Comparison of ENCODE assay signal across 32 cellular contexts in genomic region chr12:127106723-127107122, GRCh38.
"Had no signal": no experiment of that assay in that cellular context is flagged by ENCODE, and none has a peak within 500 bp of the region (broad histone marks: within the 10 kb centered on the region; RNA-seq: fewer than 3 reads in every experiment).

No MANE protein-coding gene starts in this region.

- H3K27ac ChIP-seq: ascending aorta, VCaP had no signal

- ATAC-seq: activated CD8-positive, alpha-beta T cell treated with anti-CD3 and anti-CD28 coated beads for 36 hours; activated naive CD8-positive, alpha-beta T cell treated with anti-CD3 and anti-CD28 coated beads, Interleukin-2, amount 50 U/mL, for 24 hours; activated T-cell treated with anti-CD3 and anti-CD28 coated beads, Interleukin-2, amount 50 U/mL, for 4 hours had no signal

- H3K4me3 ChIP-seq: ascending aorta had no signal

- H3K4me3 Mint-ChIP-seq: activated B cell treated with CpG ODN at 0.5 μM for 24 hours; activated CD4-positive, alpha-beta memory T cell treated with anti-CD3 and anti-CD28 coated beads for 36 hours; activated CD4-positive, alpha-beta T cell treated with anti-CD3 and anti-CD28 coated beads, Interleukin-2, amount 10 ng/mL, durations not matched to agents 7 days and 5 days; activated CD8-positive, alpha-beta T cell treated with anti-CD3 and anti-CD28 coated beads for 36 hours; activated naive CD4-positive, alpha-beta T cell treated with anti-CD3 and anti-CD28 coated beads, Interleukin-2, amount 10 ng/mL, durations not matched to agents 7 days and 5 days; activated naive CD4-positive, alpha-beta T cell treated with anti-CD3 and anti-CD28 coated beads, Interleukin-2, amount 50 U/mL, for 24 hours; activated naive CD8-positive, alpha-beta T cell; activated naive CD8-positive, alpha-beta T cell treated with anti-CD3 and anti-CD28 coated beads, Interleukin-2, amount 10 ng/mL, durations not matched to agents 7 days and 5 days; activated naive CD8-positive, alpha-beta T cell treated with anti-CD3 and anti-CD28 coated beads, Interleukin-2, amount 50 U/mL, for 24 hours; activated T-cell treated with anti-CD3 and anti-CD28 coated beads, Interleukin-2, amount 50 U/mL, for 4 hours; brain; T-helper 1 cell treated with Interleukin-12 subunit alpha and Interleukin-12 subunit beta and Interleukin-4 antibody, amounts not matched to agents 30 μg/mL and 1 μg/mL, for 36 hours; T-helper 2 cell treated with Interferon-gamma antibody and Interleukin-4, amounts not matched to agents 5 μg/mL and 100 μg/mL, for 36 hours had no signal

- H3K36me3 ChIP-seq: ascending aorta had no signal

- DNase-seq: activated B cell treated with CpG ODN at 0.5 μM for 24 hours; activated CD4-positive, alpha-beta memory T cell treated with anti-CD3 and anti-CD28 coated beads for 36 hours; activated CD4-positive, alpha-beta T cell treated with anti-CD3 and anti-CD28 coated beads for 4 hours; activated CD4-positive, alpha-beta T cell treated with anti-CD3 and anti-CD28 coated beads, Interleukin-2, amount 10 ng/mL, durations not matched to agents 7 days and 5 days; activated CD4-positive, alpha-beta T cell treated with anti-CD3 and anti-CD28 coated beads, Interleukin-2, amount 50 U/mL, for 4 hours; activated CD4-positive, CD25-positive, alpha-beta regulatory T cell treated with anti-CD3 and anti-CD28 coated beads, Interleukin-2, amount 50 U/mL, for 72 hours; activated CD8-positive, alpha-beta memory T cell treated with anti-CD3 and anti-CD28 coated beads, Interleukin-2, amount 50 U/mL, for 4 hours; activated CD8-positive, alpha-beta T cell treated with anti-CD3 and anti-CD28 coated beads for 36 hours; activated effector memory CD4-positive, alpha-beta T cell treated with Interleukin-2 at 50 U/mL for 16 hours; activated gamma-delta T cell; activated naive CD4-positive, alpha-beta T cell treated with anti-CD3 and anti-CD28 coated beads, Interleukin-2, amount 10 ng/mL, durations not matched to agents 7 days and 5 days; activated naive CD4-positive, alpha-beta T cell treated with Interleukin-2 at 50 U/mL for 16 hours; activated naive CD8-positive, alpha-beta T cell treated with anti-CD3 and anti-CD28 coated beads, Interleukin-2, amount 10 ng/mL, durations not matched to agents 7 days and 5 days; activated naive CD8-positive, alpha-beta T cell treated with anti-CD3 and anti-CD28 coated beads, Interleukin-2, amount 50 U/mL, for 24 hours; activated T-cell treated with anti-CD3 and anti-CD28 coated beads for 4 hours; activated T-cell treated with anti-CD3 and anti-CD28 coated beads, Interleukin-2, amount 50 U/mL, for 1 hour; activated T-cell treated with anti-CD3 and anti-CD28 coated beads, Interleukin-2, amount 50 U/mL, for 4 hours; amygdala; anterior cingulate cortex; central memory CD4-positive, alpha-beta T cell; T-helper 1 cell; T-helper 2 cell; T-helper 9 cell had no signal

- H3K27me3 ChIP-seq: ascending aorta had no signal

- FAIRE-seq: TTC549 had no signal

- H3K9me3 Mint-ChIP-seq: activated B cell treated with CpG ODN at 0.5 μM for 24 hours; activated CD4-positive, alpha-beta memory T cell treated with anti-CD3 and anti-CD28 coated beads for 36 hours; activated CD4-positive, alpha-beta T cell treated with anti-CD3 and anti-CD28 coated beads, Interleukin-2, amount 10 ng/mL, durations not matched to agents 7 days and 5 days; activated CD8-positive, alpha-beta T cell treated with anti-CD3 and anti-CD28 coated beads for 36 hours; activated naive CD4-positive, alpha-beta T cell treated with anti-CD3 and anti-CD28 coated beads, Interleukin-2, amount 10 ng/mL, durations not matched to agents 7 days and 5 days; activated naive CD4-positive, alpha-beta T cell treated with anti-CD3 and anti-CD28 coated beads, Interleukin-2, amount 50 U/mL, for 24 hours; activated naive CD8-positive, alpha-beta T cell treated with anti-CD3 and anti-CD28 coated beads, Interleukin-2, amount 10 ng/mL, durations not matched to agents 7 days and 5 days; activated naive CD8-positive, alpha-beta T cell treated with anti-CD3 and anti-CD28 coated beads, Interleukin-2, amount 50 U/mL, for 24 hours; activated T-cell treated with anti-CD3 and anti-CD28 coated beads, Interleukin-2, amount 50 U/mL, for 4 hours; activated T-helper 2 cell treated with anti-CD3 and anti-CD28 coated beads, Interferon-gamma antibody, Interleukin-2, Interleukin-4, amounts not matched to agents 10 μg/mL and 5 μg/mL and 100 μg/mL, durations not matched to agents 14 hours and 24 hours and 36 hours; T-helper 1 cell treated with Interleukin-12 subunit alpha and Interleukin-12 subunit beta and Interleukin-4 antibody, amounts not matched to agents 30 μg/mL and 1 μg/mL, for 36 hours; T-helper 2 cell treated with Interferon-gamma antibody and Interleukin-4, amounts not matched to agents 5 μg/mL and 100 μg/mL, for 36 hours had no signal

- H3K9me3 ChIP-seq: ascending aorta had no signal

- H3K4me1 ChIP-seq: ascending aorta had no signal

- H3K36me3 Mint-ChIP-seq: activated CD4-positive, alpha-beta memory T cell treated with anti-CD3 and anti-CD28 coated beads for 36 hours; activated naive CD4-positive, alpha-beta T cell treated with anti-CD3 and anti-CD28 coated beads, Interleukin-2, amount 10 ng/mL, durations not matched to agents 7 days and 5 days; activated naive CD4-positive, alpha-beta T cell treated with anti-CD3 and anti-CD28 coated beads, Interleukin-2, amount 50 U/mL, for 24 hours; activated naive CD8-positive, alpha-beta T cell; activated naive CD8-positive, alpha-beta T cell treated with anti-CD3 and anti-CD28 coated beads, Interleukin-2, amount 10 ng/mL, durations not matched to agents 7 days and 5 days; brain had no signal

- H3K27me3 Mint-ChIP-seq: activated B cell treated with CpG ODN at 0.5 μM for 24 hours had no signal

- H3K27ac Mint-ChIP-seq: activated B cell treated with CpG ODN at 0.5 μM for 24 hours; activated CD4-positive, alpha-beta memory T cell treated with anti-CD3 and anti-CD28 coated beads for 36 hours; activated CD4-positive, alpha-beta T cell treated with anti-CD3 and anti-CD28 coated beads, Interleukin-2, amount 10 ng/mL, durations not matched to agents 7 days and 5 days; activated CD8-positive, alpha-beta T cell treated with anti-CD3 and anti-CD28 coated beads for 36 hours; activated naive CD4-positive, alpha-beta T cell treated with anti-CD3 and anti-CD28 coated beads, Interleukin-2, amount 10 ng/mL, durations not matched to agents 7 days and 5 days; activated naive CD4-positive, alpha-beta T cell treated with anti-CD3 and anti-CD28 coated beads, Interleukin-2, amount 50 U/mL, for 24 hours; activated naive CD8-positive, alpha-beta T cell; activated naive CD8-positive, alpha-beta T cell treated with anti-CD3 and anti-CD28 coated beads, Interleukin-2, amount 10 ng/mL, durations not matched to agents 7 days and 5 days; activated naive CD8-positive, alpha-beta T cell treated with anti-CD3 and anti-CD28 coated beads, Interleukin-2, amount 50 U/mL, for 24 hours; activated T-helper 2 cell treated with anti-CD3 and anti-CD28 coated beads, Interferon-gamma antibody, Interleukin-2, Interleukin-4, amounts not matched to agents 10 μg/mL and 5 μg/mL and 100 μg/mL, durations not matched to agents 14 hours and 24 hours and 36 hours; brain; T-helper 1 cell treated with Interleukin-12 subunit alpha and Interleukin-12 subunit beta and Interleukin-4 antibody, amounts not matched to agents 30 μg/mL and 1 μg/mL, for 36 hours; T-helper 2 cell treated with Interferon-gamma antibody and Interleukin-4, amounts not matched to agents 5 μg/mL and 100 μg/mL, for 36 hours had no signal

- H3K4me1 Mint-ChIP-seq: activated B cell treated with CpG ODN at 0.5 μM for 24 hours; activated CD4-positive, alpha-beta T cell treated with anti-CD3 and anti-CD28 coated beads, Interleukin-2, amount 10 ng/mL, durations not matched to agents 7 days and 5 days; activated naive CD4-positive, alpha-beta T cell treated with anti-CD3 and anti-CD28 coated beads, Interleukin-2, amount 10 ng/mL, durations not matched to agents 7 days and 5 days; activated naive CD4-positive, alpha-beta T cell treated with anti-CD3 and anti-CD28 coated beads, Interleukin-2, amount 50 U/mL, for 24 hours; activated naive CD8-positive, alpha-beta T cell treated with anti-CD3 and anti-CD28 coated beads, Interleukin-2, amount 10 ng/mL, durations not matched to agents 7 days and 5 days; activated naive CD8-positive, alpha-beta T cell treated with anti-CD3 and anti-CD28 coated beads, Interleukin-2, amount 50 U/mL, for 24 hours had no signal
